In the genomic region with DNA sequence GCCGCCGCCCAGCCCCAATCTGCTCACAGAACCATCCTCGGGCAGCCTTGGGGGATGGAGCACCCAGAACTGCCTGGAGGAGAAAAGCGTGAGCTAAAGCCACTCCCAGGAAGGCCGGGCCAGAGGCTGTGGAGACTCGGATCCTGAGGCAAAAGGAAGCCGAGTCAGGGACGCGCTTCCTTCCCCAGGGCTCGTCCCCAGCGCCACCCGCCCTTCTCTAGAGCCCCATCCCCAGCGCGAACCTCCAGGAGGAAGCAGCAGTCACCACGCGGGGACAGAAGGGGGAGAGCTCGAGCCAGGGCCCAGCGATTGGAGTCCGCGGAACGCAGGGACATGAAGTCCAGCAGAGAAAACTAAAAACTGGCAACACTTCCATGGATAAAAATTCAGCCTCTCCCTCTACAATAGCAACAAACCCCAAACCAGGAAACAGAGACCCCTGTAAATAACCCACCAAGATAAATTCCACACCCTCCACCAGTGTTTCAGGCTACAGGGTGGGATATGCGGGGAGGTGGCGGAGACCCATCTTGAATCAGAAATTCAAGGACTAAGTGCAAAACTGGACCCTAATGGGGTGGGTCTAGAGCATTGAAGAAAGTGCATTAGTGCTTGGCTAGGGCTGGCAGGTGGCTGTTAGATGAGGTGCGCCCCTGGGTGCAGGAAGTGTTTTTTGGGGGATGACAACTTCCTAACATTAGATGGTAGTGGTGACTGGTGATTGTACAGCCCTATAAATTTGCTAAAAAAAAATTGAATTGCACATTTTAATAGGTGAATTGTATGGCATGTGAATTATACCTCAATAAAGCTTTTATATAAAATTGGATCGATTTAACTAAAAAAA, we compare ENCODE assay signal across 8 cellular contexts.
A peak's percentile ranks its signal among the peaks of the same experiment; 100 is the strongest.
DNase-seq lines count a peak whose midpoint lies in the region; ATAC-seq and TF ChIP-seq lines count a peak whose summit lies in the region.

No MANE protein-coding gene starts in this region.

- no peak overlapping the region for H2AK5ac ChIP-seq in neuronal stem cell (ENCODE audit: low read depth, low read length)

- H3K4ac ChIP-seq in neuronal stem cell (ENCODE audit: low read length) = no peak overlapping the region

- H3K79me1 ChIP-seq in neuronal stem cell (ENCODE audit: low read depth, low read length) = no peaks in the 10 kb centered on the region

- H2BK120ac ChIP-seq in neuronal stem cell (ENCODE audit: low read depth, low read length) = no peak overlapping the region

- H3K4me1 ChIP-seq in DND-41 (ENCODE audit: insufficient read depth, low read length) (no peaks in the 10 kb centered on the region), neuronal stem cell (ENCODE audit: control insufficient read depth in 2 of 2, insufficient read depth in 1 of 2, low read depth in 1 of 2, low read length in 2 of 2) (peaks cover 0 to 3% of the 10 kb centered on the region in 2 donors)

- no peak overlapping the region for H2BK12ac ChIP-seq in neuronal stem cell (ENCODE audit: low read length)

- H3K4me3 ChIP-seq in DND-41 (ENCODE audit: low read depth in 1 of 2, low read length in 2 of 2) (no peak overlapping the region), MG63 (no peak overlapping the region), neuronal stem cell (ENCODE audit: low read length in 2 of 2) (peak overlapping the region in 1 of 2 donors; percentile 65)

- H2AFZ ChIP-seq in DND-41 (ENCODE audit: low read depth, low read length) = no peak overlapping the region
- no peak overlapping the region for H2AFZ ChIP-seq in neuronal stem cell (ENCODE audit: low read length)

- no peak overlapping the region for H2BK15ac ChIP-seq in neuronal stem cell (ENCODE audit: low read length)

- no peak overlapping the region for H3K27ac Mint-ChIP-seq in activated T-cell treated with anti-CD3 and anti-CD28 coated beads, Interleukin-2, amount 50 U/mL, for 72 hours
- peak overlapping the region; percentile 64 for H3K27ac Mint-ChIP-seq in glutamatergic neuron (ENCODE audit: unreplicated experiment)

- H3K36me3 Mint-ChIP-seq in activated T-cell treated with anti-CD3 and anti-CD28 coated beads, Interleukin-2, amount 50 U/mL, for 72 hours (ENCODE audit: insufficient read depth in 2 of 2) = peaks cover 3 to 5% of the 10 kb centered on the region in 2 donors
- peaks cover 6% of the 10 kb centered on the region for H3K36me3 Mint-ChIP-seq in glutamatergic neuron (ENCODE audit: unreplicated experiment)

- no peak overlapping the region for H3K23ac ChIP-seq in neuronal stem cell (ENCODE audit: low read depth, low read length, poor library complexity)

- H3K9me3 ChIP-seq in DND-41 (ENCODE audit: insufficient read depth, low read length, severe bottlenecking) (no peaks in the 10 kb centered on the region), MG63 (no peaks in the 10 kb centered on the region), neuronal stem cell (replicated peaks in 1 of 2; ENCODE audit: control insufficient read depth in 2 of 2, insufficient read depth in 1 of 2, low read depth in 1 of 2, low read length in 2 of 2) (peaks cover 0 to 4% of the 10 kb centered on the region in 2 donors)

- WGBS in neuronal stem cell (ENCODE audit: extremely low coverage in 2 of 2, insufficient read length in 2 of 2, insufficient replicate concordance in 1 of 2), 2 donors = no CpG with 5 or more reads among the region's 25 CpGs

- H3K27me3 Mint-ChIP-seq in activated T-cell treated with anti-CD3 and anti-CD28 coated beads, Interleukin-2, amount 50 U/mL, for 72 hours (ENCODE audit: low read depth) = no peaks in the 10 kb centered on the region
- H3K27me3 Mint-ChIP-seq in glutamatergic neuron (ENCODE audit: unreplicated experiment) = peaks cover 12% of the 10 kb centered on the region

- TF ChIP-seq CTCF in DND-41 (IDR thresholded peaks at IDR 0.05; ENCODE audit: borderline replicate concordance, extremely low read depth, low read length, poor library complexity, severe bottlenecking) (peak; percentile 16), glutamatergic neuron (IDR thresholded peaks at IDR 0.05; ENCODE audit: partially characterized antibody, unreplicated experiment) (peak; percentile 14)

- no peak for DNase-seq in DND-41
- peak; percentile 41 for DNase-seq in MG63
- peak; percentile 48 to 60 for DNase-seq in activated T-cell treated with anti-CD3 and anti-CD28 coated beads, Interleukin-2, amount 50 U/mL, for 72 hours
- DNase-seq in glutamatergic neuron = peak; percentile 74
- DNase-seq in neuronal stem cell (ENCODE audit: low spot score) = peak; percentile 56
- DNase-seq in DMS114 treated with DMSO at 0.1 percent for 48 hours (lab: John Stamatoyannopoulos, UW; ENCODE audit: unreplicated experiment) = no peak
- DNase-seq in NCI-H2029 treated with DMSO at 0.1 percent for 48 hours (lab: John Stamatoyannopoulos, UW) = no peak

- H3K9ac ChIP-seq in DND-41 (ENCODE audit: low read depth, low read length) = no peak overlapping the region
- no peak overlapping the region for H3K9ac ChIP-seq in neuronal stem cell (ENCODE audit: low read depth, low read length, poor library complexity)

- ATAC-seq in DND-41 (ENCODE audit: insufficient read depth, low read depth) (no peak), HG03039 (IDR thresholded peaks at IDR 0.05; ENCODE audit: unreplicated experiment) (no peak)
- peak; percentile 74 to 82 for ATAC-seq in activated T-cell treated with anti-CD3 and anti-CD28 coated beads, Interleukin-2, amount 50 U/mL, for 72 hours (replicated peaks in 1 of 2)

- H3K4me3 Mint-ChIP-seq in activated T-cell treated with anti-CD3 and anti-CD28 coated beads, Interleukin-2, amount 50 U/mL, for 72 hours = no peak overlapping the region
- H3K4me3 Mint-ChIP-seq in glutamatergic neuron (ENCODE audit: unreplicated experiment) = peak overlapping the region; percentile 55

- H3K9me3 Mint-ChIP-seq in activated T-cell treated with anti-CD3 and anti-CD28 coated beads, Interleukin-2, amount 50 U/mL, for 72 hours = no peaks in the 10 kb centered on the region
- H3K9me3 Mint-ChIP-seq in glutamatergic neuron (ENCODE audit: unreplicated experiment) = peaks cover 15% of the 10 kb centered on the region

- H4K8ac ChIP-seq in neuronal stem cell (ENCODE audit: low read depth, low read length) = no peak overlapping the region

- no peak overlapping the region for H4K91ac ChIP-seq in neuronal stem cell (ENCODE audit: low read depth, low read length, poor library complexity)

- H3K4me2 ChIP-seq in DND-41 (ENCODE audit: insufficient read depth, low read length) = no peak overlapping the region
- peak overlapping the region; percentile 45 for H3K4me2 ChIP-seq in neuronal stem cell (ENCODE audit: insufficient read depth, low read length, poor library complexity, severe bottlenecking)

- H3K27me3 ChIP-seq in DND-41 (ENCODE audit: insufficient read depth, low read length, poor library complexity) (no peaks in the 10 kb centered on the region), MG63 (no peaks in the 10 kb centered on the region), neuronal stem cell (ENCODE audit: control insufficient read depth in 3 of 3, insufficient read depth in 3 of 3, low read depth in 1 of 3, low read length in 3 of 3) (no peaks in the 10 kb centered on the region)

- H4K20me1 ChIP-seq in DND-41 (ENCODE audit: insufficient read depth, low read length) = peaks cover 26% of the 10 kb centered on the region

- peaks cover 13% of the 10 kb centered on the region for H3K79me2 ChIP-seq in DND-41 (ENCODE audit: insufficient read depth, low read length)

- no peak overlapping the region for H3K27ac ChIP-seq in DND-41 (ENCODE audit: low read length)
- H3K27ac ChIP-seq in neuronal stem cell (replicated peaks; ENCODE audit: low read length) = no peak overlapping the region

- H3K18ac ChIP-seq in neuronal stem cell (ENCODE audit: low read length) = peak overlapping the region; percentile 67

- H3K36me3 ChIP-seq in DND-41 (ENCODE audit: insufficient read depth, low read length) = peaks cover 85% of the 10 kb centered on the region
- no peaks in the 10 kb centered on the region for H3K36me3 ChIP-seq in MG63
- peaks cover 7 to 8% of the 10 kb centered on the region in 2 donors for H3K36me3 ChIP-seq in neuronal stem cell (replicated peaks in 1 of 2; ENCODE audit: control insufficient read depth in 2 of 2, insufficient read depth in 2 of 2, low read length in 2 of 2)

- peaks cover 8% of the 10 kb centered on the region for H3K4me1 Mint-ChIP-seq in activated T-cell treated with anti-CD3 and anti-CD28 coated beads, Interleukin-2, amount 50 U/mL, for 72 hours (ENCODE audit: low read depth)
- H3K4me1 Mint-ChIP-seq in glutamatergic neuron (ENCODE audit: low read depth, unreplicated experiment) = peaks cover 17% of the 10 kb centered on the region

- no peak overlapping the region for H3K14ac ChIP-seq in neuronal stem cell (ENCODE audit: low read length)

- peak overlapping the region; percentile 70 for H2BK5ac ChIP-seq in neuronal stem cell (ENCODE audit: low read length)

Comparison
In these comparisons a context has a peak if more than half of its experiments do, and no peak if none do; other contexts are left out.
1. ATAC-seq: peak in activated T-cell treated with anti-CD3 and anti-CD28 coated beads, Interleukin-2, amount 50 U/mL, for 72 hours (2 of 2); none in DND-41 (single experiment) and HG03039 (single experiment).
2. DNase-seq: peak in MG63 (single experiment), activated T-cell treated with anti-CD3 and anti-CD28 coated beads, Interleukin-2, amount 50 U/mL, for 72 hours (2 of 2), glutamatergic neuron (single experiment) and neuronal stem cell (single experiment); none in DND-41 (single experiment), DMS114 treated with DMSO at 0.1 percent for 48 hours (single experiment) and NCI-H2029 treated with DMSO at 0.1 percent for 48 hours (single experiment).